8 cellular contexts compared by ENCODE assay signal in genomic region chr1:6519935-6520621, GRCh38. TPM values are rescaled to one million over a fixed set of nuclear protein-coding genes. Genes with fewer than 3 reads are reported as not detected.
DNase-seq lines count a peak whose midpoint lies in the region; ATAC-seq and TF ChIP-seq lines count a peak whose summit lies in the region.

No MANE protein-coding gene starts in this region.

- ATAC-seq in GM21360 (IDR thresholded peaks at IDR 0.05; ENCODE audit: unreplicated experiment) = no peak
- ATAC-seq in HG03520 (IDR thresholded peaks at IDR 0.05; ENCODE audit: unreplicated experiment) = no peak
- no peak for ATAC-seq in HG02840 (IDR thresholded peaks at IDR 0.05; ENCODE audit: low FRiP score, unreplicated experiment)

- no peak for TF ChIP-seq CTCF in esophagus squamous epithelium (IDR thresholded peaks at IDR 0.05)

- no peak for TF ChIP-seq POLR2A in esophagus squamous epithelium (IDR thresholded peaks at IDR 0.05)

- peak overlapping the region in 3 of 4 donors; percentile 14 to 41 (median 26) for H3K27ac ChIP-seq in esophagus squamous epithelium

- H3K9me3 ChIP-seq in esophagus squamous epithelium = no peaks in the 10 kb centered on the region

- 13 to 20% methylated on average over 7 to 11 of the region's 13 CpGs for WGBS in esophagus squamous epithelium, 2 donors

- no peaks in the 10 kb centered on the region for H3K27me3 ChIP-seq in esophagus squamous epithelium

- DNase-seq in DMS79 (lab: John Stamatoyannopoulos, UW) = peak; percentile 87
- DNase-seq in NCI-H226 = peak; percentile 88
- DNase-seq in esophagus squamous epithelium (lab: John Stamatoyannopoulos, UW) = no peak
- DNase-seq in non-pigmented ciliary epithelial cell (ENCODE audit: low read depth) = peak; percentile 28
- no peak for DNase-seq in NOMO-1 treated with DMSO at 0.1 percent for 48 hours (lab: John Stamatoyannopoulos, UW; ENCODE audit: unreplicated experiment)

- H3K36me3 ChIP-seq in esophagus squamous epithelium = peaks cover 0 to 14% (median 0%) of the 10 kb centered on the region in 3 donors

- H3K4me3 ChIP-seq in esophagus squamous epithelium = peak overlapping the region in 1 of 4 donors; percentile 5

- intact Hi-C loops in esophagus squamous epithelium (cut with DNase I) = no loop called here

- peaks cover 15 to 27% (median 17%) of the 10 kb centered on the region in 3 donors for H3K4me1 ChIP-seq in esophagus squamous epithelium

RNA-seq across cellular contexts. Expression of gene PLEKHG5, which starts 28.6 kb away (rescaled TPM):
- 10 to 100 TPM; 24.3 to 37.8 (median 32.6) TPM for total RNA-seq in esophagus squamous epithelium

RNA-seq across cellular contexts. Expression of gene NOL9, which starts 34.2 kb away (rescaled TPM):
- 10 to 100 TPM; 13.0 to 36.4 (median 22.3) TPM for total RNA-seq in esophagus squamous epithelium

RNA-seq across cellular contexts. Expression of gene TAS1R1, which starts 35.0 kb away (rescaled TPM):
- total RNA-seq in esophagus squamous epithelium = not detected

RNA-seq across cellular contexts. Expression of gene TNFRSF25, which starts 54.1 kb away (rescaled TPM):
- total RNA-seq in esophagus squamous epithelium = 10 to 100 TPM; 22.1 to 47.3 (median 34.3) TPM

RNA-seq across cellular contexts. Expression of gene ZBTB48, which starts 59.7 kb away (rescaled TPM):
- 10 to 100 TPM in 3 of 4 donors, 1 to 10 TPM in 1; 7.2 to 26.0 (median 16.0) TPM for total RNA-seq in esophagus squamous epithelium

Comparison
In these comparisons a context has a peak if more than half of its experiments do, and no peak if none do; other contexts are left out.
1. DNase-seq: peak in DMS79 (single experiment), NCI-H226 (single experiment) and non-pigmented ciliary epithelial cell (single experiment); none in esophagus squamous epithelium (single experiment) and NOMO-1 treated with DMSO at 0.1 percent for 48 hours (single experiment).